Comparison of ENCODE assay signal across 21 cellular contexts in genomic region chr5:17182966-17183365, GRCh38. TPM values are rescaled to one million over a fixed set of nuclear protein-coding genes. Genes with fewer than 3 reads are reported as not detected.
DNase-seq lines count a peak whose midpoint lies in the region; ATAC-seq and TF ChIP-seq lines count a peak whose summit lies in the region.
"Had no signal": no experiment of that assay in that cellular context is flagged by ENCODE, and none has a peak within 500 bp of the region (broad histone marks: within the 10 kb centered on the region; RNA-seq: fewer than 3 reads in every experiment).

No MANE protein-coding gene starts in this region.

- H3K27ac ChIP-seq in ACC112 (ENCODE audit: low read depth, low read length): peak overlapping the region; percentile 91; the same call in 1 of the 2 replicates
- H3K27ac ChIP-seq in brain microvascular endothelial cell: no peak overlapping the region
- H3K27ac ChIP-seq: Peyer's patch, SJCRH30 had no signal

- no peak overlapping the region for H2AFZ ChIP-seq in ACC112 (ENCODE audit: low read length, unreplicated experiment)

- peak overlapping the region; percentile 96 for H3K27ac Mint-ChIP-seq in HFFc6
- H3K27ac Mint-ChIP-seq: IgD-negative memory B cell had no signal

- H3K27me3 ChIP-seq in ACC112 (ENCODE audit: insufficient read depth, low read length): no peaks in the 10 kb centered on the region
- no peaks in the 10 kb centered on the region for H3K27me3 ChIP-seq in brain microvascular endothelial cell (replicated peaks)
- H3K27me3 ChIP-seq: BE2C, Peyer's patch, SJCRH30 had no signal

- in situ Hi-C loops in brain microvascular endothelial cell (cut with HindIII; ENCODE audit: low pct_ligation_motif_present, low sequenced_read_pairs): loop anchor here (25.0 kb wide), 2 partner anchors 246 to 396 kb away; partner anchors contain the start of gene MYO10

- H3K4me3 ChIP-seq in ACC112 (ENCODE audit: low read depth, low read length): no peak overlapping the region
- no peak overlapping the region for H3K4me3 ChIP-seq in cardiac fibroblast (replicated peaks in 1 of 2; ENCODE audit: low read depth in 2 of 2, low read length in 2 of 2)
- no peak overlapping the region for H3K4me3 ChIP-seq in fibroblast of the aortic adventitia (ENCODE audit: low read depth, low read length)
- H3K4me3 ChIP-seq in brain microvascular endothelial cell (ENCODE audit: low read depth, low read length): no peak overlapping the region
- H3K4me3 ChIP-seq: GM12878, Peyer's patch, SJCRH30 had no signal

- no peak overlapping the region for H3K4me3 Mint-ChIP-seq in HFFc6
- H3K4me3 Mint-ChIP-seq: IgD-negative memory B cell had no signal

- H3K27me3 Mint-ChIP-seq in HFFc6 (ENCODE audit: insufficient read depth): no peaks in the 10 kb centered on the region; the same call in 1 of the 2 replicates
- H3K27me3 Mint-ChIP-seq: IgD-negative memory B cell had no signal

- H3K4me1 ChIP-seq in ACC112 (ENCODE audit: control insufficient read depth, insufficient read depth, low read length, unreplicated experiment): peaks cover 52% of the 10 kb centered on the region
- H3K4me1 ChIP-seq: BE2C, Peyer's patch, SJCRH30 had no signal

- TF ChIP-seq CTCF in HFFc6 (IDR thresholded peaks at IDR 0.05) (no peak), cardiac fibroblast (IDR thresholded peaks at IDR 0.05; ENCODE audit: low read depth, low read length) (no peak), fibroblast of the aortic adventitia (IDR thresholded peaks at IDR 0.05; ENCODE audit: insufficient read depth, low read length) (no peak), brain microvascular endothelial cell (IDR thresholded peaks at IDR 0.05; ENCODE audit: low read depth, low read length, missing control alignments) (no peak)

- H3K4me1 Mint-ChIP-seq in HFFc6 (ENCODE audit: low read depth): peaks cover 93% of the 10 kb centered on the region
- H3K4me1 Mint-ChIP-seq: IgD-negative memory B cell had no signal

- no peaks in the 10 kb centered on the region for H3K79me2 ChIP-seq in ACC112 (ENCODE audit: control insufficient read depth, insufficient read depth, low read length, unreplicated experiment)

- H3K36me3 Mint-ChIP-seq in HFFc6 (ENCODE audit: low read depth): no peaks in the 10 kb centered on the region; the same call in 1 of the 2 replicates

- no peak for ATAC-seq in GM21360 (IDR thresholded peaks at IDR 0.05; ENCODE audit: unreplicated experiment)
- ATAC-seq: GM12878 had no signal

- no peaks in the 10 kb centered on the region; the same call in 1 of the 2 replicates for H3K9me3 Mint-ChIP-seq in HFFc6

- H3K36me3 ChIP-seq in ACC112 (ENCODE audit: insufficient read depth, low read length) (no peaks in the 10 kb centered on the region), brain microvascular endothelial cell (replicated peaks) (no peaks in the 10 kb centered on the region)
- H3K36me3 ChIP-seq: BE2C, Peyer's patch, SJCRH30 had no signal

- no peak for DNase-seq in HFFc6
- DNase-seq in cardiac fibroblast (ENCODE audit: low read depth in 2 of 2): peak; percentile 16 to 64
- DNase-seq in fibroblast of the aortic adventitia (ENCODE audit: low read depth): peak; percentile 94
- no peak for DNase-seq in activated CD4-positive, alpha-beta T cell treated with anti-CD3 and anti-CD28 coated beads for 48 hours
- DNase-seq in NCI-H1930 (lab: John Stamatoyannopoulos, UW): no peak
- DNase-seq in brain microvascular endothelial cell: no peak
- DNase-seq: 8988T, BE2C, MV-4-11, NCI-H1105 treated with DMSO at 0.1 percent for 48 hours, NCI-H1694, NCI-H2081 treated with DMSO at 0.1 percent for 48 hours, NCI-H2171 treated with DMSO at 0.1 percent for 48 hours, NCI-H524 treated with DMSO at 0.1 percent for 48 hours, NCI-H82, Peyer's patch, SJCRH30 had no signal

RNA-seq across cellular contexts. Expression of gene BASP1, which starts 34.5 kb away (rescaled TPM):
- total RNA-seq in HFFc6 (2021; fragmentation: NEBNext Ultra II Directional; extraction: Animal tissue kit (Norgen Biotek cat#: 25700)): 100 to 1,000 TPM; 101 to 158 (median 151) TPM
- 18.5 and 50.7 TPM in 2 replicates for total RNA-seq in fibroblast of the aortic adventitia (ENCODE audit: low replicate concordance)
- total RNA-seq: SJCRH30 had no signal

Comparison
In these comparisons a context has a peak if more than half of its experiments do, and no peak if none do; other contexts are left out.
1. DNase-seq: peak in cardiac fibroblast (2 of 2) and fibroblast of the aortic adventitia (single experiment); none in HFFc6 (single experiment), activated CD4-positive, alpha-beta T cell treated with anti-CD3 and anti-CD28 coated beads for 48 hours (single experiment), NCI-H1930 (0 of 2) and brain microvascular endothelial cell (single experiment).